In genomic region chr3:83235180-83235814, GRCh38 we compare ENCODE assay signal across 34 cellular contexts.
"Had no signal": no experiment of that assay in that cellular context is flagged by ENCODE, and none has a peak within 500 bp of the region (broad histone marks: within the 10 kb centered on the region; RNA-seq: fewer than 3 reads in every experiment).

No MANE protein-coding gene starts in this region.

- H3K27ac Mint-ChIP-seq: activated B cell treated with CpG ODN at 0.5 μM for 24 hours; activated CD4-positive, alpha-beta memory T cell treated with anti-CD3 and anti-CD28 coated beads for 36 hours; activated CD8-positive, alpha-beta memory T cell treated with anti-CD3 and anti-CD28 coated beads, Interleukin-2, amount 10 ng/mL, durations not matched to agents 7 days and 5 days; activated CD8-positive, alpha-beta T cell treated with anti-CD3 and anti-CD28 coated beads, Interleukin-2, amount 10 ng/mL, durations not matched to agents 7 days and 5 days; activated naive CD4-positive, alpha-beta T cell treated with anti-CD3 and anti-CD28 coated beads for 36 hours; activated naive CD4-positive, alpha-beta T cell treated with anti-CD3 and anti-CD28 coated beads, Interleukin-2, amount 50 U/mL, for 24 hours; activated naive CD8-positive, alpha-beta T cell treated with anti-CD3 and anti-CD28 coated beads for 36 hours; activated naive CD8-positive, alpha-beta T cell treated with anti-CD3 and anti-CD28 coated beads, Interleukin-2, amount 50 U/mL, for 24 hours; activated T-helper 1 cell treated with anti-CD3 and anti-CD28 coated beads, Interleukin-12 subunit alpha, Interleukin-12 subunit beta, Interleukin-2, Interleukin-4 antibody, amounts not matched to agents 30 ng/mL and 10 ng/mL and 1 ng/mL, durations not matched to agents 14 hours and 24 hours and 36 hours; activated T-helper 2 cell treated with anti-CD3 and anti-CD28 coated beads, Interferon-gamma antibody, Interleukin-2, Interleukin-4, amounts not matched to agents 10 μg/mL and 5 μg/mL and 100 μg/mL, durations not matched to agents 14 hours and 24 hours and 36 hours; effector memory CD8-positive, alpha-beta T cell; T-helper 17 cell; T-helper 2 cell treated with Interferon-gamma antibody and Interleukin-4, amounts not matched to agents 5 μg/mL and 100 μg/mL, for 36 hours had no signal

- H3K27me3 ChIP-seq: adrenal gland, body of pancreas, esophagus muscularis mucosa, gastroesophageal sphincter, heart right ventricle had no signal

- ATAC-seq: activated CD4-positive, CD25-positive, alpha-beta regulatory T cell treated with anti-CD3 and anti-CD28 coated beads, Interleukin-2, amount 50 U/mL, for 24 hours; activated CD8-positive, alpha-beta memory T cell treated with anti-CD3 and anti-CD28 coated beads, Interleukin-2, amount 10 ng/mL, durations not matched to agents 7 days and 5 days; activated CD8-positive, alpha-beta T cell treated with anti-CD3 and anti-CD28 coated beads, Interleukin-2, amount 10 ng/mL, durations not matched to agents 7 days and 5 days; activated naive CD8-positive, alpha-beta T cell treated with anti-CD3 and anti-CD28 coated beads, Interleukin-2, amount 50 U/mL, for 24 hours; body of pancreas; effector memory CD8-positive, alpha-beta T cell; gastroesophageal sphincter; heart right ventricle; T-helper 17 cell had no signal

- H3K4me3 Mint-ChIP-seq: activated B cell treated with CpG ODN at 0.5 μM for 24 hours; activated CD4-positive, alpha-beta memory T cell treated with anti-CD3 and anti-CD28 coated beads for 36 hours; activated CD8-positive, alpha-beta memory T cell treated with anti-CD3 and anti-CD28 coated beads, Interleukin-2, amount 10 ng/mL, durations not matched to agents 7 days and 5 days; activated CD8-positive, alpha-beta T cell treated with anti-CD3 and anti-CD28 coated beads, Interleukin-2, amount 10 ng/mL, durations not matched to agents 7 days and 5 days; activated naive CD4-positive, alpha-beta T cell treated with anti-CD3 and anti-CD28 coated beads for 36 hours; activated naive CD4-positive, alpha-beta T cell treated with anti-CD3 and anti-CD28 coated beads, Interleukin-2, amount 50 U/mL, for 24 hours; activated naive CD8-positive, alpha-beta T cell treated with anti-CD3 and anti-CD28 coated beads for 36 hours; activated naive CD8-positive, alpha-beta T cell treated with anti-CD3 and anti-CD28 coated beads, Interleukin-2, amount 50 U/mL, for 24 hours; activated T-helper 1 cell treated with anti-CD3 and anti-CD28 coated beads, Interleukin-12 subunit alpha, Interleukin-12 subunit beta, Interleukin-2, Interleukin-4 antibody, amounts not matched to agents 30 ng/mL and 10 ng/mL and 1 ng/mL, durations not matched to agents 14 hours and 24 hours and 36 hours; effector memory CD8-positive, alpha-beta T cell; T-helper 17 cell; T-helper 2 cell treated with Interferon-gamma antibody and Interleukin-4, amounts not matched to agents 5 μg/mL and 100 μg/mL, for 36 hours had no signal

- H3K36me3 ChIP-seq: adrenal gland, esophagus muscularis mucosa, gastroesophageal sphincter, heart right ventricle, WERI-Rb-1 had no signal

- H3K27me3 Mint-ChIP-seq: activated B cell treated with CpG ODN at 0.5 μM for 24 hours; activated CD4-positive, alpha-beta memory T cell treated with anti-CD3 and anti-CD28 coated beads for 36 hours; activated CD8-positive, alpha-beta memory T cell treated with anti-CD3 and anti-CD28 coated beads, Interleukin-2, amount 10 ng/mL, durations not matched to agents 7 days and 5 days; activated naive CD4-positive, alpha-beta T cell treated with anti-CD3 and anti-CD28 coated beads, Interleukin-2, amount 50 U/mL, for 24 hours; activated naive CD8-positive, alpha-beta T cell treated with anti-CD3 and anti-CD28 coated beads for 36 hours; activated naive CD8-positive, alpha-beta T cell treated with anti-CD3 and anti-CD28 coated beads, Interleukin-2, amount 50 U/mL, for 24 hours; effector memory CD8-positive, alpha-beta T cell; T-helper 17 cell had no signal

- H3K4me1 Mint-ChIP-seq: activated B cell treated with CpG ODN at 0.5 μM for 24 hours; activated CD8-positive, alpha-beta memory T cell treated with anti-CD3 and anti-CD28 coated beads, Interleukin-2, amount 10 ng/mL, durations not matched to agents 7 days and 5 days; activated naive CD4-positive, alpha-beta T cell treated with anti-CD3 and anti-CD28 coated beads, Interleukin-2, amount 50 U/mL, for 24 hours; activated naive CD8-positive, alpha-beta T cell treated with anti-CD3 and anti-CD28 coated beads for 36 hours; activated naive CD8-positive, alpha-beta T cell treated with anti-CD3 and anti-CD28 coated beads, Interleukin-2, amount 50 U/mL, for 24 hours; T-helper 17 cell had no signal

- H3K36me3 Mint-ChIP-seq: activated CD4-positive, alpha-beta memory T cell treated with anti-CD3 and anti-CD28 coated beads for 36 hours; activated CD8-positive, alpha-beta memory T cell treated with anti-CD3 and anti-CD28 coated beads, Interleukin-2, amount 10 ng/mL, durations not matched to agents 7 days and 5 days; activated naive CD4-positive, alpha-beta T cell treated with anti-CD3 and anti-CD28 coated beads, Interleukin-2, amount 50 U/mL, for 24 hours; activated naive CD8-positive, alpha-beta T cell treated with anti-CD3 and anti-CD28 coated beads for 36 hours had no signal

- H3K4me3 ChIP-seq: adrenal gland, body of pancreas, esophagus muscularis mucosa, gastroesophageal sphincter, heart right ventricle had no signal

- H3K27ac ChIP-seq: adrenal gland, body of pancreas, esophagus muscularis mucosa, gastroesophageal sphincter, heart right ventricle, WERI-Rb-1 had no signal

- DNase-seq: activated B cell treated with CpG ODN at 0.5 μM for 24 hours; activated CD4-positive, alpha-beta memory T cell treated with anti-CD3 and anti-CD28 coated beads for 36 hours; activated CD4-positive, alpha-beta T cell treated with anti-CD3 and anti-CD28 coated beads for 48 hours; activated CD8-positive, alpha-beta memory T cell treated with anti-CD3 and anti-CD28 coated beads, Interleukin-2, amount 10 ng/mL, durations not matched to agents 7 days and 5 days; activated CD8-positive, alpha-beta memory T cell treated with anti-CD3 and anti-CD28 coated beads, Interleukin-2, amount 50 U/mL, for 4 hours; activated CD8-positive, alpha-beta T cell treated with anti-CD3 and anti-CD28 coated beads, Interleukin-2, amount 10 ng/mL, durations not matched to agents 7 days and 5 days; activated effector memory CD4-positive, alpha-beta T cell treated with anti-CD3 and anti-CD28 coated beads, Interleukin-2, amount 50 U/mL, for 16 hours; activated naive CD4-positive, alpha-beta T cell treated with anti-CD3 and anti-CD28 coated beads for 36 hours; activated naive CD8-positive, alpha-beta T cell treated with anti-CD3 and anti-CD28 coated beads for 36 hours; activated naive CD8-positive, alpha-beta T cell treated with anti-CD3 and anti-CD28 coated beads, Interleukin-2, amount 50 U/mL, for 24 hours; activated T-cell treated with anti-CD3 and anti-CD28 coated beads, Interleukin-2, amount 50 U/mL, for 1 hour; activated T-cell treated with anti-CD3 and anti-CD28 coated beads, Interleukin-2, amount 50 U/mL, for 48 hours; adrenal gland; amygdala; aorta; body of pancreas; caudate nucleus; cortex of kidney; dermis blood vessel endothelial cell; effector CD4-positive, alpha-beta T cell; effector memory CD8-positive, alpha-beta T cell; erythroblast; foreskin melanocyte; heart right ventricle; T-helper 17 cell; T1000; WERI-Rb-1 had no signal

- H3K9me3 Mint-ChIP-seq: activated naive CD4-positive, alpha-beta T cell treated with anti-CD3 and anti-CD28 coated beads, Interleukin-2, amount 50 U/mL, for 24 hours had no signal

- H3K4me1 ChIP-seq: adrenal gland, body of pancreas, esophagus muscularis mucosa, gastroesophageal sphincter, heart right ventricle had no signal

- H3K9me3 ChIP-seq: adrenal gland, body of pancreas, esophagus muscularis mucosa, gastroesophageal sphincter had no signal
